Comparison of ENCODE assay signal across 10 cellular contexts in genomic region chr16:17590711-17591654, GRCh38.
DNase-seq lines count a peak whose midpoint lies in the region; ATAC-seq and TF ChIP-seq lines count a peak whose summit lies in the region.
"Had no signal": no experiment of that assay in that cellular context is flagged by ENCODE, and none has a peak within 500 bp of the region (broad histone marks: within the 10 kb centered on the region; RNA-seq: fewer than 3 reads in every experiment).

No MANE protein-coding gene starts in this region.

- no peak for TF ChIP-seq POLR2A in erythroblast (IDR thresholded peaks at IDR 0.05; ENCODE audit: low read length)
- TF ChIP-seq POLR2A in thyroid gland (IDR thresholded peaks at IDR 0.05) = no peak

- CTCF ChIA-PET in activated CD4-positive, alpha-beta memory T cell treated with anti-CD3 and anti-CD28 coated beads, Interleukin-2, amount 10 ng/mL, durations not matched to agents 7 days and 5 days (lab: Charles Lee) = no interaction called here

- ATAC-seq in left lung = no peak
- ATAC-seq: pancreas had no signal

- H3K36me3 Mint-ChIP-seq in activated CD4-positive, alpha-beta memory T cell treated with anti-CD3 and anti-CD28 coated beads, Interleukin-2, amount 10 ng/mL, durations not matched to agents 7 days and 5 days (ENCODE audit: low read depth) = peaks cover 15% of the 10 kb centered on the region
- no peaks in the 10 kb centered on the region for H3K36me3 Mint-ChIP-seq in mesothelial cell of epicardium

- POLR2A ChIA-PET in activated CD4-positive, alpha-beta memory T cell treated with anti-CD3 and anti-CD28 coated beads, Interleukin-2, amount 10 ng/mL, durations not matched to agents 7 days and 5 days (lab: Charles Lee) = interaction anchor here (0.6 kb wide), 1 partner anchor 121 kb away, joined by 3 read pairs; no protein-coding TSS in a partner anchor

- peak overlapping the region; percentile 95 for H3K27ac Mint-ChIP-seq in activated CD4-positive, alpha-beta memory T cell treated with anti-CD3 and anti-CD28 coated beads, Interleukin-2, amount 10 ng/mL, durations not matched to agents 7 days and 5 days
- no peak overlapping the region for H3K27ac Mint-ChIP-seq in mesothelial cell of epicardium

- intact Hi-C loops in thyroid gland (cut with DNase I) = no loop called here
- intact Hi-C loops in left lung (cut with DNase I) = no loop called here

- peaks cover 7% of the 10 kb centered on the region for H3K9me3 Mint-ChIP-seq in activated CD4-positive, alpha-beta memory T cell treated with anti-CD3 and anti-CD28 coated beads, Interleukin-2, amount 10 ng/mL, durations not matched to agents 7 days and 5 days
- peaks cover 6% of the 10 kb centered on the region for H3K9me3 Mint-ChIP-seq in mesothelial cell of epicardium

- H3K36me3 ChIP-seq in thyroid gland (no peaks in the 10 kb centered on the region), left lung (no peaks in the 10 kb centered on the region)
- H3K36me3 ChIP-seq: pancreas, thoracic aorta had no signal

- H3K27me3 Mint-ChIP-seq in activated CD4-positive, alpha-beta memory T cell treated with anti-CD3 and anti-CD28 coated beads, Interleukin-2, amount 10 ng/mL, durations not matched to agents 7 days and 5 days = peaks cover 16% of the 10 kb centered on the region
- no peaks in the 10 kb centered on the region for H3K27me3 Mint-ChIP-seq in mesothelial cell of epicardium (ENCODE audit: low read depth)

- DNase-seq in NK-92 (lab: John Stamatoyannopoulos, UW; ENCODE audit: unreplicated experiment) (peak; percentile 48), erythroblast (lab: John Stamatoyannopoulos, UW) (peak; percentile 32 to 36), mesothelial cell of epicardium (ENCODE audit: low spot score in 2 of 2, unreplicated experiment in 2 of 2) (no peak), thyroid gland (no peak), AG08396 (ENCODE audit: low spot score) (no peak), left lung (no peak)
- peak; percentile 77 for DNase-seq in activated CD4-positive, alpha-beta memory T cell treated with anti-CD3 and anti-CD28 coated beads, Interleukin-2, amount 10 ng/mL, durations not matched to agents 7 days and 5 days
- peak; percentile 53 for DNase-seq in stimulated activated CD8-positive, alpha-beta memory T cell treated with anti-CD3 and anti-CD28 coated beads, Interleukin-4, amount 100 ng/mL, for 24 hours (ENCODE audit: low read depth)
- DNase-seq: pancreas had no signal

- no peak for TF ChIP-seq CTCF in mesothelial cell of epicardium (IDR thresholded peaks at IDR 0.05; ENCODE audit: unreplicated experiment)
- TF ChIP-seq CTCF in thyroid gland (IDR thresholded peaks at IDR 0.05) = no peak
- no peak for TF ChIP-seq CTCF in left lung (IDR thresholded peaks at IDR 0.05)

- H3K4me3 ChIP-seq in thyroid gland (replicated peaks in 1 of 3) = no peak overlapping the region
- no peak overlapping the region for H3K4me3 ChIP-seq in left lung
- H3K4me3 ChIP-seq: pancreas, thoracic aorta had no signal

- H3K27ac ChIP-seq in thyroid gland (no peak overlapping the region), left lung (no peak overlapping the region)
- H3K27ac ChIP-seq: pancreas, thoracic aorta had no signal

- peaks cover 25% of the 10 kb centered on the region for H3K4me1 Mint-ChIP-seq in activated CD4-positive, alpha-beta memory T cell treated with anti-CD3 and anti-CD28 coated beads, Interleukin-2, amount 10 ng/mL, durations not matched to agents 7 days and 5 days
- H3K4me1 Mint-ChIP-seq in mesothelial cell of epicardium = no peaks in the 10 kb centered on the region

- H3K9me3 ChIP-seq in thyroid gland = no peaks in the 10 kb centered on the region
- no peaks in the 10 kb centered on the region for H3K9me3 ChIP-seq in left lung
- H3K9me3 ChIP-seq: pancreas, thoracic aorta had no signal

- H3K4me1 ChIP-seq in thyroid gland (no peaks in the 10 kb centered on the region), left lung (no peaks in the 10 kb centered on the region)
- H3K4me1 ChIP-seq: pancreas had no signal

- H3K27me3 ChIP-seq in thyroid gland (no peaks in the 10 kb centered on the region), left lung (no peaks in the 10 kb centered on the region)
- H3K27me3 ChIP-seq: pancreas had no signal

- WGBS in thyroid gland, 2 donors = 76 to 86% methylated on average over 9 of the region's 9 CpGs

- H3K4me3 Mint-ChIP-seq in activated CD4-positive, alpha-beta memory T cell treated with anti-CD3 and anti-CD28 coated beads, Interleukin-2, amount 10 ng/mL, durations not matched to agents 7 days and 5 days = peak overlapping the region; percentile 50
- no peak overlapping the region for H3K4me3 Mint-ChIP-seq in mesothelial cell of epicardium

Comparison
In these comparisons a context has a peak if more than half of its experiments do, and no peak if none do; other contexts are left out.
1. DNase-seq: peak in NK-92 (single experiment), activated CD4-positive, alpha-beta memory T cell treated with anti-CD3 and anti-CD28 coated beads, Interleukin-2, amount 10 ng/mL, durations not matched to agents 7 days and 5 days (single experiment), erythroblast (2 of 2) and stimulated activated CD8-positive, alpha-beta memory T cell treated with anti-CD3 and anti-CD28 coated beads, Interleukin-4, amount 100 ng/mL, for 24 hours (single experiment); none in mesothelial cell of epicardium (0 of 2), thyroid gland (0 of 2), AG08396 (single experiment) and left lung (0 of 2).